In the genomic region with DNA sequence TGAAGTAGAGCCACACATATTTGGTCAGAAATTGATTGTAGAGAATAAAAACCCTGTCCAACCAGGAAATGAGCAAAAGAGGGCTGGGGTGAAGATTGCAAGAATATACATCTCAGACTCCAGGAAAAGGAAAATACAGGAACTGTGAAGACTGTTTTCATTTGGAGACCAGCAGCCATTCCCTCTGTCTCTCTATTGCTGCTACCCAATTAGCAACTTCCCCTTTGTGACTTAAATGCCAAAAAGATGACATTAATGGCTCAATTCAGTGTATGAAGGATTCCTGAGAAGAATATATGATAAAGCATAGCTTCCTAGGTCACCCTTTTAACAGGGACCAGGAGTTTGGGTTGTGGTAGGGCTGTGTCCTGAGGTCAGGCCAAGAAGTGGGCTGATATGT, we compare ENCODE assay signal across 18 cellular contexts.
"Had no signal": no experiment of that assay in that cellular context is flagged by ENCODE, and none has a peak within 500 bp of the region (broad histone marks: within the 10 kb centered on the region; RNA-seq: fewer than 3 reads in every experiment).

No MANE protein-coding gene starts in this region.

- H3K4me3 Mint-ChIP-seq: activated CD4-positive, alpha-beta T cell treated with anti-CD3 and anti-CD28 coated beads, Interleukin-2, amount 10 ng/mL, durations not matched to agents 24 days and 14 days; activated CD8-positive, alpha-beta T cell treated with anti-CD3 and anti-CD28 coated beads, Interleukin-2, amount 10 ng/mL, durations not matched to agents 7 days and 5 days; activated T-cell treated with anti-CD3 and anti-CD28 coated beads, Interleukin-2, amount 50 U/mL, for 4 hours; nephron had no signal

- H3K36me3 ChIP-seq: colonic mucosa, uterus had no signal

- H3K9me3 Mint-ChIP-seq: activated CD4-positive, alpha-beta T cell treated with anti-CD3 and anti-CD28 coated beads, Interleukin-2, amount 10 ng/mL, durations not matched to agents 24 days and 14 days; activated T-cell treated with anti-CD3 and anti-CD28 coated beads, Interleukin-2, amount 50 U/mL, for 4 hours; nephron had no signal

- H3K27ac ChIP-seq: brain microvascular endothelial cell, colonic mucosa, tibial nerve, uterus had no signal

- ATAC-seq: activated CD8-positive, alpha-beta T cell treated with anti-CD3 and anti-CD28 coated beads, Interleukin-2, amount 10 ng/mL, durations not matched to agents 7 days and 5 days; activated T-cell treated with anti-CD3 and anti-CD28 coated beads, Interleukin-2, amount 50 U/mL, for 4 hours; stimulated activated naive CD8-positive, alpha-beta T cell treated with anti-CD3 and anti-CD28 coated beads, Interleukin-15, Interleukin-2, amounts not matched to agents 100 U/mL and 50 U/mL, for 24 hours had no signal

- H3K27me3 Mint-ChIP-seq: activated CD4-positive, alpha-beta T cell treated with anti-CD3 and anti-CD28 coated beads, Interleukin-2, amount 10 ng/mL, durations not matched to agents 24 days and 14 days had no signal

- H3K4me3 ChIP-seq: colonic mucosa, lung, tibial nerve, uterus had no signal

- H3K27ac Mint-ChIP-seq: activated CD4-positive, alpha-beta T cell treated with anti-CD3 and anti-CD28 coated beads, Interleukin-2, amount 10 ng/mL, durations not matched to agents 24 days and 14 days; activated CD8-positive, alpha-beta T cell treated with anti-CD3 and anti-CD28 coated beads, Interleukin-2, amount 10 ng/mL, durations not matched to agents 7 days and 5 days; nephron had no signal

- H3K4me1 ChIP-seq: colonic mucosa, tibial nerve, uterus had no signal

- H3K27me3 ChIP-seq: brain microvascular endothelial cell, colonic mucosa, tibial nerve, uterus had no signal

- H3K9me3 ChIP-seq: colonic mucosa, tibial nerve, uterus had no signal

- DNase-seq: activated CD4-positive, alpha-beta T cell treated with anti-CD3 and anti-CD28 coated beads, Interleukin-2, amount 10 ng/mL, durations not matched to agents 24 days and 14 days; activated CD8-positive, alpha-beta T cell treated with anti-CD3 and anti-CD28 coated beads, Interleukin-2, amount 10 ng/mL, durations not matched to agents 7 days and 5 days; activated effector memory CD4-positive, alpha-beta T cell treated with anti-CD3 and anti-CD28 coated beads, Interleukin-2, amount 50 U/mL, for 16 hours; activated naive CD4-positive, alpha-beta T cell treated with anti-CD3 and anti-CD28 coated beads, Interleukin-2, amount 50 U/mL, for 16 hours; activated T-cell treated with anti-CD3 and anti-CD28 coated beads, Interleukin-2, amount 50 U/mL, for 4 hours; aorta; brain microvascular endothelial cell; central memory CD4-positive, alpha-beta T cell; colonic mucosa; erythroblast; foreskin melanocyte; retina; stimulated activated naive CD8-positive, alpha-beta T cell treated with anti-CD3 and anti-CD28 coated beads, Interleukin-15, Interleukin-2, amounts not matched to agents 100 U/mL and 50 U/mL, for 24 hours; T-helper 9 cell; uterus had no signal
